ENCODE assay signal across 1 cellular context in genomic region chr17:77963441-77963840, GRCh38.
TF ChIP-seq lines count a peak whose summit lies in the region.

No MANE protein-coding gene starts in this region.

TF ChIP-seq in GM12878, 131 proteins besides CTCF, POLR2A, EP300 and RAD21 (continued from another document):
- TF ChIP-seq, protein P1, sequence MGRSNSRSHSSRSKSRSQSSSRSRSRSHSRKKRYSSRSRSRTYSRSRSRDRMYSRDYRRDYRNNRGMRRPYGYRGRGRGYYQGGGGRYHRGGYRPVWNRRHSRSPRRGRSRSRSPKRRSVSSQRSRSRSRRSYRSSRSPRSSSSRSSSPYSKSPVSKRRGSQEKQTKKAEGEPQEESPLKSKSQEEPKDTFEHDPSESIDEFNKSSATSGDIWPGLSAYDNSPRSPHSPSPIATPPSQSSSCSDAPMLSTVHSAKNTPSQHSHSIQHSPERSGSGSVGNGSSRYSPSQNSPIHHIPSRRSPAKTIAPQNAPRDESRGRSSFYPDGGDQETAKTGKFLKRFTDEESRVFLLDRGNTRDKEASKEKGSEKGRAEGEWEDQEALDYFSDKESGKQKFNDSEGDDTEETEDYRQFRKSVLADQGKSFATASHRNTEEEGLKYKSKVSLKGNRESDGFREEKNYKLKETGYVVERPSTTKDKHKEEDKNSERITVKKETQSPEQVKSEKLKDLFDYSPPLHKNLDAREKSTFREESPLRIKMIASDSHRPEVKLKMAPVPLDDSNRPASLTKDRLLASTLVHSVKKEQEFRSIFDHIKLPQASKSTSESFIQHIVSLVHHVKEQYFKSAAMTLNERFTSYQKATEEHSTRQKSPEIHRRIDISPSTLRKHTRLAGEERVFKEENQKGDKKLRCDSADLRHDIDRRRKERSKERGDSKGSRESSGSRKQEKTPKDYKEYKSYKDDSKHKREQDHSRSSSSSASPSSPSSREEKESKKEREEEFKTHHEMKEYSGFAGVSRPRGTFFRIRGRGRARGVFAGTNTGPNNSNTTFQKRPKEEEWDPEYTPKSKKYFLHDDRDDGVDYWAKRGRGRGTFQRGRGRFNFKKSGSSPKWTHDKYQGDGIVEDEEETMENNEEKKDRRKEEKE (IDR thresholded peaks at IDR 0.05), result no peak
- TF ChIP-seq, protein P2, sequence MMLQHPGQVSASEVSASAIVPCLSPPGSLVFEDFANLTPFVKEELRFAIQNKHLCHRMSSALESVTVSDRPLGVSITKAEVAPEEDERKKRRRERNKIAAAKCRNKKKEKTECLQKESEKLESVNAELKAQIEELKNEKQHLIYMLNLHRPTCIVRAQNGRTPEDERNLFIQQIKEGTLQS (IDR thresholded peaks at IDR 0.05; ENCODE audit: borderline replicate concordance, extremely low read depth, low read depth, low read length), result no peak
- TF ChIP-seq DPF2 (IDR thresholded peaks at IDR 0.05) (no peak), SMAD5 (IDR thresholded peaks at IDR 0.05; ENCODE audit: low read depth) (no peak), CBX3 (IDR thresholded peaks at IDR 0.05; ENCODE audit: borderline replicate concordance, low read depth) (no peak), ZZZ3 (IDR thresholded peaks at IDR 0.05; ENCODE audit: control insufficient read depth, insufficient read length, low read depth) (no peak), ETV6 (conservative IDR thresholded peaks at IDR 0.05 in 1 of 2, IDR thresholded peaks at IDR 0.05 in 1 of 2; ENCODE audit: borderline replicate concordance in 1 of 2, low read depth in 1 of 2) (no peak)
- TF ChIP-seq, protein P3, sequence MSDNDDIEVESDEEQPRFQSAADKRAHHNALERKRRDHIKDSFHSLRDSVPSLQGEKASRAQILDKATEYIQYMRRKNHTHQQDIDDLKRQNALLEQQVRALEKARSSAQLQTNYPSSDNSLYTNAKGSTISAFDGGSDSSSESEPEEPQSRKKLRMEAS (IDR thresholded peaks at IDR 0.05; ENCODE audit: low read depth, low read length), result no peak
